In genomic region chr14:69701857-69702256, GRCh38 we compare ENCODE assay signal across 1 cellular context.
TF ChIP-seq lines count a peak whose summit lies in the region.

No MANE protein-coding gene starts in this region.

TF ChIP-seq in K562, 482 proteins besides CTCF, POLR2A, EP300 and RAD21 (continued from another document and continues in another):
- TF ChIP-seq PATZ1 (CRISPR knock-in tag; IDR thresholded peaks at IDR 0.05; ENCODE audit: borderline replicate concordance) (no peak), CXXC5 (CRISPR knock-in tag; IDR thresholded peaks at IDR 0.05) (no peak), MIER1 (IDR thresholded peaks at IDR 0.05; ENCODE audit: low read depth) (no peak), KHSRP (IDR thresholded peaks at IDR 0.05) (no peak), MBD1 (CRISPR knock-in tag; IDR thresholded peaks at IDR 0.05) (no peak), MEIS2 (IDR thresholded peaks at IDR 0.05; ENCODE audit: partially characterized antibody) (peak; percentile 77), RNF219 (CRISPR knock-in tag; IDR thresholded peaks at IDR 0.05) (no peak), SP2 (IDR thresholded peaks at IDR 0.05; ENCODE audit: extremely low read depth, low read depth, low read length, poor library complexity, severe bottlenecking) (no peak), ZNF197 (CRISPR knock-in tag; IDR thresholded peaks at IDR 0.05; ENCODE audit: low read depth) (no peak), LEF1 (IDR thresholded peaks at IDR 0.05) (peak; percentile 51; the same call in 1 of the 2 replicates), TCF3 (CRISPR knock-in tag; IDR thresholded peaks at IDR 0.05) (peak; percentile 88), ZBTB17 (CRISPR knock-in tag; IDR thresholded peaks at IDR 0.05) (no peak), CBX8 (IDR thresholded peaks at IDR 0.05; ENCODE audit: borderline replicate concordance, extremely low read depth, low read depth, low read length, poor library complexity, severe bottlenecking) (no peak), DMBX1 (CRISPR knock-in tag; IDR thresholded peaks at IDR 0.05; ENCODE audit: borderline replicate concordance) (no peak; the same call in 1 of the 2 replicates), E2F3 (CRISPR knock-in tag; IDR thresholded peaks at IDR 0.05) (no peak), ZNF282 (CRISPR knock-in tag; IDR thresholded peaks at IDR 0.05) (no peak)
- TF ChIP-seq, protein P1, sequence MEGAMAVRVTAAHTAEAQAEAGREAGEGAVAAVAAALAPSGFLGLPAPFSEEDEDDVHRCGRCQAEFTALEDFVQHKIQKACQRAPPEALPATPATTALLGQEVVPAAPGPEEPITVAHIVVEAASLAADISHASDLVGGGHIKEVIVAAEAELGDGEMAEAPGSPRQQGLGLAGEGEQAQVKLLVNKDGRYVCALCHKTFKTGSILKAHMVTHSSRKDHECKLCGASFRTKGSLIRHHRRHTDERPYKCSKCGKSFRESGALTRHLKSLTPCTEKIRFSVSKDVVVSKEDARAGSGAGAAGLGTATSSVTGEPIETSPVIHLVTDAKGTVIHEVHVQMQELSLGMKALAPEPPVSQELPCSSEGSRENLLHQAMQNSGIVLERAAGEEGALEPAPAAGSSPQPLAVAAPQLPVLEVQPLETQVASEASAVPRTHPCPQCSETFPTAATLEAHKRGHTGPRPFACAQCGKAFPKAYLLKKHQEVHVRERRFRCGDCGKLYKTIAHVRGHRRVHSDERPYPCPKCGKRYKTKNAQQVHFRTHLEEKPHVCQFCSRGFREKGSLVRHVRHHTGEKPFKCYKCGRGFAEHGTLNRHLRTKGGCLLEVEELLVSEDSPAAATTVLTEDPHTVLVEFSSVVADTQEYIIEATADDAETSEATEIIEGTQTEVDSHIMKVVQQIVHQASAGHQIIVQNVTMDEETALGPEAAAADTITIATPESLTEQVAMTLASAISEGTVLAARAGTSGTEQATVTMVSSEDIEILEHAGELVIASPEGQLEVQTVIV (CRISPR knock-in tag; IDR thresholded peaks at IDR 0.05; ENCODE audit: borderline replicate concordance), result no peak
- TF ChIP-seq, protein P2, sequence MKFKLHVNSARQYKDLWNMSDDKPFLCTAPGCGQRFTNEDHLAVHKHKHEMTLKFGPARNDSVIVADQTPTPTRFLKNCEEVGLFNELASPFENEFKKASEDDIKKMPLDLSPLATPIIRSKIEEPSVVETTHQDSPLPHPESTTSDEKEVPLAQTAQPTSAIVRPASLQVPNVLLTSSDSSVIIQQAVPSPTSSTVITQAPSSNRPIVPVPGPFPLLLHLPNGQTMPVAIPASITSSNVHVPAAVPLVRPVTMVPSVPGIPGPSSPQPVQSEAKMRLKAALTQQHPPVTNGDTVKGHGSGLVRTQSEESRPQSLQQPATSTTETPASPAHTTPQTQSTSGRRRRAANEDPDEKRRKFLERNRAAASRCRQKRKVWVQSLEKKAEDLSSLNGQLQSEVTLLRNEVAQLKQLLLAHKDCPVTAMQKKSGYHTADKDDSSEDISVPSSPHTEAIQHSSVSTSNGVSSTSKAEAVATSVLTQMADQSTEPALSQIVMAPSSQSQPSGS (CRISPR knock-in tag; IDR thresholded peaks at IDR 0.05), result no peak
- TF ChIP-seq, protein P3, sequence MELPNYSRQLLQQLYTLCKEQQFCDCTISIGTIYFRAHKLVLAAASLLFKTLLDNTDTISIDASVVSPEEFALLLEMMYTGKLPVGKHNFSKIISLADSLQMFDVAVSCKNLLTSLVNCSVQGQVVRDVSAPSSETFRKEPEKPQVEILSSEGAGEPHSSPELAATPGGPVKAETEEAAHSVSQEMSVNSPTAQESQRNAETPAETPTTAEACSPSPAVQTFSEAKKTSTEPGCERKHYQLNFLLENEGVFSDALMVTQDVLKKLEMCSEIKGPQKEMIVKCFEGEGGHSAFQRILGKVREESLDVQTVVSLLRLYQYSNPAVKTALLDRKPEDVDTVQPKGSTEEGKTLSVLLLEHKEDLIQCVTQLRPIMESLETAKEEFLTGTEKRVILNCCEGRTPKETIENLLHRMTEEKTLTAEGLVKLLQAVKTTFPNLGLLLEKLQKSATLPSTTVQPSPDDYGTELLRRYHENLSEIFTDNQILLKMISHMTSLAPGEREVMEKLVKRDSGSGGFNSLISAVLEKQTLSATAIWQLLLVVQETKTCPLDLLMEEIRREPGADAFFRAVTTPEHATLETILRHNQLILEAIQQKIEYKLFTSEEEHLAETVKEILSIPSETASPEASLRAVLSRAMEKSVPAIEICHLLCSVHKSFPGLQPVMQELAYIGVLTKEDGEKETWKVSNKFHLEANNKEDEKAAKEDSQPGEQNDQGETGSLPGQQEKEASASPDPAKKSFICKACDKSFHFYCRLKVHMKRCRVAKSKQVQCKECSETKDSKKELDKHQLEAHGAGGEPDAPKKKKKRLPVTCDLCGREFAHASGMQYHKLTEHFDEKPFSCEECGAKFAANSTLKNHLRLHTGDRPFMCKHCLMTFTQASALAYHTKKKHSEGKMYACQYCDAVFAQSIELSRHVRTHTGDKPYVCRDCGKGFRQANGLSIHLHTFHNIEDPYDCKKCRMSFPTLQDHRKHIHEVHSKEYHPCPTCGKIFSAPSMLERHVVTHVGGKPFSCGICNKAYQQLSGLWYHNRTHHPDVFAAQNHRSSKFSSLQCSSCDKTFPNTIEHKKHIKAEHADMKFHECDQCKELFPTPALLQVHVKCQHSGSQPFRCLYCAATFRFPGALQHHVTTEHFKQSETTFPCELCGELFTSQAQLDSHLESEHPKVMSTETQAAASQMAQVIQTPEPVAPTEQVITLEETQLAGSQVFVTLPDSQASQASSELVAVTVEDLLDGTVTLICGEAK (IDR thresholded peaks at IDR 0.05), result no peak
- TF ChIP-seq, protein P3 (CRISPR knock-in tag; IDR thresholded peaks at IDR 0.05), result no peak
- TF ChIP-seq, protein P4, sequence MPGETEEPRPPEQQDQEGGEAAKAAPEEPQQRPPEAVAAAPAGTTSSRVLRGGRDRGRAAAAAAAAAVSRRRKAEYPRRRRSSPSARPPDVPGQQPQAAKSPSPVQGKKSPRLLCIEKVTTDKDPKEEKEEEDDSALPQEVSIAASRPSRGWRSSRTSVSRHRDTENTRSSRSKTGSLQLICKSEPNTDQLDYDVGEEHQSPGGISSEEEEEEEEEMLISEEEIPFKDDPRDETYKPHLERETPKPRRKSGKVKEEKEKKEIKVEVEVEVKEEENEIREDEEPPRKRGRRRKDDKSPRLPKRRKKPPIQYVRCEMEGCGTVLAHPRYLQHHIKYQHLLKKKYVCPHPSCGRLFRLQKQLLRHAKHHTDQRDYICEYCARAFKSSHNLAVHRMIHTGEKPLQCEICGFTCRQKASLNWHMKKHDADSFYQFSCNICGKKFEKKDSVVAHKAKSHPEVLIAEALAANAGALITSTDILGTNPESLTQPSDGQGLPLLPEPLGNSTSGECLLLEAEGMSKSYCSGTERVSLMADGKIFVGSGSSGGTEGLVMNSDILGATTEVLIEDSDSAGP (CRISPR knock-in tag; IDR thresholded peaks at IDR 0.05), result no peak
